In genomic region chr2:237623428-237624403, GRCh38 we compare ENCODE assay signal across 1 cellular context.
TF ChIP-seq lines count a peak whose summit lies in the region.

No MANE protein-coding gene starts in this region.

TF ChIP-seq in HepG2, 621 proteins besides CTCF, POLR2A, EP300 and RAD21:
- TF ChIP-seq HOXD1 (CRISPR knock-in tag; IDR thresholded peaks at IDR 0.05) (no peak), ZUFSP (CRISPR knock-in tag; IDR thresholded peaks at IDR 0.05; ENCODE audit: borderline replicate concordance) (no peak), PHF5A (CRISPR knock-in tag; IDR thresholded peaks at IDR 0.05; ENCODE audit: low read depth, unreplicated experiment) (no peak), TEAD3 (CRISPR knock-in tag; optimal IDR thresholded peaks at IDR 0.05; ENCODE audit: borderline replicate concordance) (peak; percentile 70), ZNF713 (CRISPR knock-in tag; IDR thresholded peaks at IDR 0.05) (no peak), HNRNPL (IDR thresholded peaks at IDR 0.05; ENCODE audit: low read depth, low read length) (no peak), SP1 (IDR thresholded peaks at IDR 0.05) (no peak), SP1 (CRISPR knock-in tag; IDR thresholded peaks at IDR 0.05) (no peak), MYNN (CRISPR knock-in tag; IDR thresholded peaks at IDR 0.05; ENCODE audit: low read depth) (no peak), SIN3B (IDR thresholded peaks at IDR 0.05; ENCODE audit: low read length) (no peak), RFX1 (IDR thresholded peaks at IDR 0.05) (no peak), MTA1 (CRISPR knock-in tag; IDR thresholded peaks at IDR 0.05; ENCODE audit: borderline replicate concordance) (no peak), ERF (CRISPR knock-in tag; IDR thresholded peaks at IDR 0.05) (no peak), FOSL2 (CRISPR knock-in tag; IDR thresholded peaks at IDR 0.05) (0 out of 2 replicates have a peak, but pooled peaks have one; percentile 18), IKZF5 (CRISPR knock-in tag; IDR thresholded peaks at IDR 0.05) (no peak), SNAPC2 (CRISPR knock-in tag; IDR thresholded peaks at IDR 0.05) (no peak)
